Comparison of ENCODE assay signal across 14 cellular contexts in the genomic region with DNA sequence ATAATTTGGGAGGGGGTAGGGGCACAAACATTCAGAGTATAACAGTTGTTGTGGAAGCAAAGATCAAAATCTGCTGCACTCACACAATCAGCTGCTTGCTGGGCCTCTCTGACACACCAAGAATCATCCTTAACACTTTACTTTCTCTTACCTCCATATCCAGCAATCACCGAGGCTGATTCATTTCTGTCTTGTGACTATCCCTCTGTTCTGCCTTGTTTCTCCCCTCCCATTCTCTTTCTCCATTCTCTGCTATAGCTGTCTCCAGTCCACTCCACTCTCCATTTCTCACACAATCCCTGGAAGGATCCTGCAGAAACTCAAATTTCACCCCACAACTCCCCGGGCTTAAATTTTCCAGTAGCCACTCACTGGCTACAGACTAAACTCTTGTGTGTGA.
A peak's percentile ranks its signal among the peaks of the same experiment; 100 is the strongest.
DNase-seq lines count a peak whose midpoint lies in the region; ATAC-seq and TF ChIP-seq lines count a peak whose summit lies in the region.
"Had no signal": no experiment of that assay in that cellular context is flagged by ENCODE, and none has a peak within 500 bp of the region (broad histone marks: within the 10 kb centered on the region; RNA-seq: fewer than 3 reads in every experiment).

No MANE protein-coding gene starts in this region.

- no peaks in the 10 kb centered on the region for H3K9me3 ChIP-seq in adipocyte (ENCODE audit: control insufficient read depth, low read length)
- H3K9me3 ChIP-seq: lower lobe of right lung, Peyer's patch had no signal

- peak overlapping the region; percentile 10 for H3K9ac ChIP-seq in adipocyte (ENCODE audit: low read length)

- no peaks in the 10 kb centered on the region for H3K36me3 ChIP-seq in adipocyte (ENCODE audit: control insufficient read depth, insufficient read depth, low read length, severe bottlenecking)
- H3K36me3 ChIP-seq: lower lobe of right lung, Peyer's patch had no signal

- no peak overlapping the region for H3K4me3 ChIP-seq in adipocyte (ENCODE audit: low read length)
- H3K4me3 ChIP-seq in fibroblast of villous mesenchyme (ENCODE audit: low read depth, low read length): no peak overlapping the region
- H3K4me3 ChIP-seq: coronary artery, lower lobe of right lung, Peyer's patch had no signal

- TF ChIP-seq CTCF in fibroblast of villous mesenchyme (IDR thresholded peaks at IDR 0.05; ENCODE audit: insufficient read depth, low read depth, low read length): no peak

- H3K4me1 ChIP-seq in adipocyte (ENCODE audit: control insufficient read depth, insufficient read depth, low read length): peaks cover 68% of the 10 kb centered on the region
- H3K4me1 ChIP-seq: lower lobe of right lung, Peyer's patch had no signal

- in situ Hi-C loops in ACHN (cut with HindIII; ENCODE audit: low pct_ligation_motif_present, low pct_unique_long_range_greater_than_20kb, low sequenced_read_pairs): no loop called here

- DNase-seq in ACHN: peak; percentile 4
- DNase-seq in HPDE6-E6E7 (ENCODE audit: extremely low spot score): peak; percentile 57
- DNase-seq in adipocyte (ENCODE audit: low read depth): no peak
- DNase-seq in fibroblast of villous mesenchyme (ENCODE audit: low read depth): peak; percentile 12
- no peak for DNase-seq in T-helper 1 cell
- DNase-seq in DMS 273 (lab: John Stamatoyannopoulos, UW; ENCODE audit: unreplicated experiment): no peak
- DNase-seq: activated CD4-positive, alpha-beta T cell treated with anti-CD3 and anti-CD28 coated beads, Interleukin-2, amount 50 U/mL, for 1 hour; activated naive CD4-positive, alpha-beta T cell treated with Interleukin-2 at 50 U/mL for 16 hours; Karpas-422; lower lobe of right lung; Peyer's patch had no signal

- no peaks in the 10 kb centered on the region for H3K27me3 ChIP-seq in adipocyte (replicated peaks; ENCODE audit: control insufficient read depth, insufficient read depth, low read length)
- H3K27me3 ChIP-seq: Peyer's patch had no signal

- ATAC-seq in GM18511 (IDR thresholded peaks at IDR 0.05; ENCODE audit: unreplicated experiment) (no peak), GM21515 (IDR thresholded peaks at IDR 0.05; ENCODE audit: unreplicated experiment) (no peak)
- ATAC-seq: lower lobe of right lung had no signal

Comparison
In these comparisons a context has a peak if more than half of its experiments do, and no peak if none do; other contexts are left out.
1. DNase-seq: peak in ACHN (single experiment), HPDE6-E6E7 (single experiment) and fibroblast of villous mesenchyme (single experiment); none in adipocyte (single experiment), T-helper 1 cell (0 of 5) and DMS 273 (single experiment).